In the genomic region with DNA sequence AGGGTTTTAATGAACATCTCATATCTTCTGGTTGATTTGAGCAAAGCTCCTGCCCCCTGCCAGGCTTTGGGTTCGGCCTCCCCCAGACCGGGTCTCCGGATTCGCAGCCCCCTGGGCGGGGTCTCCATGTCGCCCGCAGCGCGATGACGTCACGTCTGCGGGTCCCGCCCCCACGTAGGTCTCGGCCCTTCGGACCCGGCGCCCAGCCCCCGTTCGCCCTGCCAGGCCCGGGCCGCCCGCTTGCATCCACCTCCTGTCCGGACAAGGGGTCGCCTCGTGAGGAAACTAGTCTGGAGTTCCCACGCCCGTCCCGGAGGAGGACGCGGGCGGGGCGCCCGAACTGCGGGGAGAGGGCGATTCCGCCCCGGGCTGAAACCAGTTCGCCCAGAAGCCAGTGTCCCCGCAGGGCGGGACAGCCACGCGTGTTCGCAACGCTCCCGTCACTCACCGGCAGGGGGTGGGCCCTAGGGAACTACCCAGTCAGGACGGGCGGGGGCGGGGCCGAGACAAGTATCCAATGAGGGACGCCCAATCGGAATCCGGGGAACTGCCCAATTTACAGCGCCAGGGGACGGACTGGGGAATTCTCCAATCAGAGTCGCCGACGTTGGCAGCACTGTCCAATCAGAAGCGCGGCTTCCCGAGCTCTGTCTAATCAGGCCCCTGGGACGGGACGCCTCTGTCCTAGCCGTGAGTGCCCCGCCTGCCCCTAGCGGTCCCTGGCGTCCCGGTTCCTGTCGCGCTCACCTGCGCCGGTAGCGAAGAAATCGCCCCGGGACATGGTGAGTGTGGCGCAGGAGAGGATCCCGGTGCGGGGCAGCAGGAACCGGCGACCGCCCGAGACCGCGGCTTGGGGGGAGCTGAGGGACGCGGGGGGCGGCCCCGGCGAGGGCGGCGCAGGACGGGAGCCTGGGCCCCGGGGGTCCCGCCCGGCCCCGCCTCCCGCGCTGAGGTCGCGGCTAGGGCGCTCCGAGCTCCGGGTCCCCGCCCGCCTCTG, we compare ENCODE assay signal across 1 cellular context.
TF ChIP-seq lines count a peak whose summit lies in the region.

TSS of gene ZNF555 (plus strand) at position 682 of the 997 bp plus-strand sequence. CDS start at position 780, 98 bp downstream.

TF ChIP-seq in GM12878, 131 proteins besides CTCF, POLR2A, EP300 and RAD21 (continued from another document):
- TF ChIP-seq, protein P1, sequence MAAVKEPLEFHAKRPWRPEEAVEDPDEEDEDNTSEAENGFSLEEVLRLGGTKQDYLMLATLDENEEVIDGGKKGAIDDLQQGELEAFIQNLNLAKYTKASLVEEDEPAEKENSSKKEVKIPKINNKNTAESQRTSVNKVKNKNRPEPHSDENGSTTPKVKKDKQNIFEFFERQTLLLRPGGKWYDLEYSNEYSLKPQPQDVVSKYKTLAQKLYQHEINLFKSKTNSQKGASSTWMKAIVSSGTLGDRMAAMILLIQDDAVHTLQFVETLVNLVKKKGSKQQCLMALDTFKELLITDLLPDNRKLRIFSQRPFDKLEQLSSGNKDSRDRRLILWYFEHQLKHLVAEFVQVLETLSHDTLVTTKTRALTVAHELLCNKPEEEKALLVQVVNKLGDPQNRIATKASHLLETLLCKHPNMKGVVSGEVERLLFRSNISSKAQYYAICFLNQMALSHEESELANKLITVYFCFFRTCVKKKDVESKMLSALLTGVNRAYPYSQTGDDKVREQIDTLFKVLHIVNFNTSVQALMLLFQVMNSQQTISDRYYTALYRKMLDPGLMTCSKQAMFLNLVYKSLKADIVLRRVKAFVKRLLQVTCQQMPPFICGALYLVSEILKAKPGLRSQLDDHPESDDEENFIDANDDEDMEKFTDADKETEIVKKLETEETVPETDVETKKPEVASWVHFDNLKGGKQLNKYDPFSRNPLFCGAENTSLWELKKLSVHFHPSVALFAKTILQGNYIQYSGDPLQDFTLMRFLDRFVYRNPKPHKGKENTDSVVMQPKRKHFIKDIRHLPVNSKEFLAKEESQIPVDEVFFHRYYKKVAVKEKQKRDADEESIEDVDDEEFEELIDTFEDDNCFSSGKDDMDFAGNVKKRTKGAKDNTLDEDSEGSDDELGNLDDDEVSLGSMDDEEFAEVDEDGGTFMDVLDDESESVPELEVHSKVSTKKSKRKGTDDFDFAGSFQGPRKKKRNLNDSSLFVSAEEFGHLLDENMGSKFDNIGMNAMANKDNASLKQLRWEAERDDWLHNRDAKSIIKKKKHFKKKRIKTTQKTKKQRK (IDR thresholded peaks at IDR 0.05; ENCODE audit: low read depth, low read length): peak; percentile 78
- TF ChIP-seq ZNF24 (IDR thresholded peaks at IDR 0.05) (no peak), SMARCA5 (IDR thresholded peaks at IDR 0.05) (peak; percentile 34; the same call in 1 of the 2 replicates), RAD51 (IDR thresholded peaks at IDR 0.05) (no peak), STAT3 (IDR thresholded peaks at IDR 0.05; ENCODE audit: low read depth, low read length) (no peak), YY1 (IDR thresholded peaks at IDR 0.05; ENCODE audit: low read depth, low read length) (peak; percentile 21), TAF1 (IDR thresholded peaks at IDR 0.05; ENCODE audit: borderline replicate concordance, low read depth, low read length) (0 out of 2 replicates have a peak, but pooled peaks have one; percentile 23), LARP7 (IDR thresholded peaks at IDR 0.05) (peak; percentile 52; the same call in 1 of the 2 replicates), RUNX3 (IDR thresholded peaks at IDR 0.05; ENCODE audit: low read length) (0 out of 2 replicates have a peak, but pooled peaks have one; percentile 10), CHD4 (IDR thresholded peaks at IDR 0.05) (peak; percentile 97; the same call in 1 of the 2 replicates), NR2F1 (conservative IDR thresholded peaks at IDR 0.05) (peak; percentile 10; the same call in 1 of the 2 replicates), CBX5 (IDR thresholded peaks at IDR 0.05; ENCODE audit: low read depth) (peak; percentile 70; the same call in 1 of the 2 replicates), SUPT20H (IDR thresholded peaks at IDR 0.05; ENCODE audit: borderline replicate concordance, control insufficient read depth, low read depth, low read length) (no peak), TBL1XR1 (IDR thresholded peaks at IDR 0.05; ENCODE audit: low read depth, low read length) (no peak), ZNF217 (IDR thresholded peaks at IDR 0.05) (no peak), ZNF274 (IDR thresholded peaks at IDR 0.05; ENCODE audit: insufficient read depth, insufficient read length) (no peak)
